1 cellular context compared by ENCODE assay signal in the genomic region with DNA sequence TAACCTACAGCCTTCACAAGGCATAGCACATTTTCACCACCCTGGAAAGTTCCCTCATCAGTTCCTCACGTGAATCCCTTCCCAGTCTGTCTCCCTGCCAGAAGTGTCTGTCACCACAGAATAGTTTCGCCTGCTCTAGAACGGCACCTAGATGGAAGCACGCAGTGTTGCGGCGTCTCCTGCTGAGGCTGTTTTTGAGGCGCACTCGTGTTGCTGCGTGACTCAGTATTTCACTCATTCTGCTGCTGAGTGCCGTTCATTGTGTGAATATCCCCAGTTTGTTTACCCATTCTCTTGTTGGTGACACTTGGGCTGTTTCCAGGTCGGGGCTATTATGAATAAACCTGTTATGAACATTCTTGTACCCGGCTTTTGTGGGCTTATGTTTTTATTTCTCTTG.
TF ChIP-seq lines count a peak whose summit lies in the region.

No MANE protein-coding gene starts in this region.

TF ChIP-seq in endothelial cell of umbilical vein, 7 proteins besides CTCF, POLR2A, EP300 and RAD21:
- peak; percentile 60 for TF ChIP-seq FOS (IDR thresholded peaks at IDR 0.05; ENCODE audit: borderline replicate concordance, insufficient read depth, low read length)
- peak; percentile 33 for TF ChIP-seq MYC (IDR thresholded peaks at IDR 0.05; ENCODE audit: low read depth, low read length)
- TF ChIP-seq MAX (IDR thresholded peaks at IDR 0.05; ENCODE audit: insufficient read depth, insufficient read length) = no peak
- TF ChIP-seq JUN (IDR thresholded peaks at IDR 0.05; ENCODE audit: borderline replicate concordance, insufficient read depth, insufficient read length, low read depth) = peak; percentile 50
- TF ChIP-seq POLR2AphosphoS5 (IDR thresholded peaks at IDR 0.05; ENCODE audit: insufficient read depth, low read depth, low read length) = peak; percentile 55
- TF ChIP-seq GATA2 (IDR thresholded peaks at IDR 0.05; ENCODE audit: insufficient read depth, insufficient read length, low read depth, low read length) = no peak
- no peak for TF ChIP-seq EZH2 (IDR thresholded peaks at IDR 0.05; ENCODE audit: borderline replicate concordance, low read depth, low read length, severe bottlenecking)
TF ChIP-seq in endothelial cell of umbilical vein: peak in this region for 4.
